In genomic region chr17:77688369-77688768, GRCh38 we compare ENCODE assay signal across 19 cellular contexts.
DNase-seq lines count a peak whose midpoint lies in the region; TF ChIP-seq lines count a peak whose summit lies in the region.
"Had no signal": no experiment of that assay in that cellular context is flagged by ENCODE, and none has a peak within 500 bp of the region (broad histone marks: within the 10 kb centered on the region; RNA-seq: fewer than 3 reads in every experiment).

No MANE protein-coding gene starts in this region.

- no peaks in the 10 kb centered on the region for H3K9me3 Mint-ChIP-seq in chondrocyte (ENCODE audit: low read depth)
- H3K9me3 Mint-ChIP-seq in mesothelial cell of epicardium: no peaks in the 10 kb centered on the region
- H3K9me3 Mint-ChIP-seq: CD4-positive, CD25-positive, alpha-beta regulatory T cell; CD8-positive, alpha-beta memory T cell; HFFc6 had no signal

- H3K27me3 Mint-ChIP-seq in chondrocyte (ENCODE audit: low read depth) (peaks cover 62% of the 10 kb centered on the region), mesothelial cell of epicardium (ENCODE audit: low read depth) (peaks cover 66% of the 10 kb centered on the region)
- H3K27me3 Mint-ChIP-seq: CD4-positive, CD25-positive, alpha-beta regulatory T cell had no signal

- no peak overlapping the region for H3K4me3 Mint-ChIP-seq in chondrocyte (ENCODE audit: unreplicated experiment)
- H3K4me3 Mint-ChIP-seq in mesothelial cell of epicardium: no peak overlapping the region
- H3K4me3 Mint-ChIP-seq: CD4-positive, CD25-positive, alpha-beta regulatory T cell; HFFc6 had no signal

- peak; percentile 41 for DNase-seq in activated effector memory CD4-positive, alpha-beta T cell treated with anti-CD3 and anti-CD28 coated beads, Interleukin-2, amount 50 U/mL, for 16 hours
- no peak for DNase-seq in activated effector memory CD4-positive, alpha-beta T cell treated with Interleukin-2 at 50 U/mL for 16 hours
- DNase-seq in chondrocyte (ENCODE audit: low spot score): peak; percentile 27
- peak; percentile 51 for DNase-seq in mesenteric fat pad (ENCODE audit: low spot score)
- no peak for DNase-seq in mesothelial cell of epicardium (ENCODE audit: low spot score in 2 of 2, unreplicated experiment in 2 of 2)
- no peak for DNase-seq in SW 1271 (lab: John Stamatoyannopoulos, UW)
- no peak for DNase-seq in GOT3 (lab: John Stamatoyannopoulos, UW)
- DNase-seq: 8988T; C1 segment of cervical spinal cord; CD4-positive, CD25-positive, alpha-beta regulatory T cell; COR-L47; DMS 273 treated with DMSO at 0.1 percent for 48 hours; DMS53; DND-41; EL; HCEC 1CT; HFFc6 had no signal

- H3K36me3 Mint-ChIP-seq in chondrocyte (ENCODE audit: low read depth): no peaks in the 10 kb centered on the region
- H3K36me3 Mint-ChIP-seq in mesothelial cell of epicardium: no peaks in the 10 kb centered on the region
- H3K36me3 Mint-ChIP-seq: IgD-negative memory B cell had no signal

- H3K27ac Mint-ChIP-seq in chondrocyte (ENCODE audit: unreplicated experiment) (no peak overlapping the region), mesothelial cell of epicardium (no peak overlapping the region)
- H3K27ac Mint-ChIP-seq: CD8-positive, alpha-beta memory T cell; HFFc6; IgD-negative memory B cell had no signal

- no peaks in the 10 kb centered on the region for H3K4me1 Mint-ChIP-seq in chondrocyte (ENCODE audit: low read depth)
- H3K4me1 Mint-ChIP-seq in mesothelial cell of epicardium: peaks cover 17% of the 10 kb centered on the region

- no peak for TF ChIP-seq CTCF in chondrocyte (IDR thresholded peaks at IDR 0.05)
- TF ChIP-seq CTCF in mesothelial cell of epicardium (IDR thresholded peaks at IDR 0.05; ENCODE audit: unreplicated experiment): no peak

Comparison
In these comparisons a context has a peak if more than half of its experiments do, and no peak if none do; other contexts are left out.
1. DNase-seq: peak in activated effector memory CD4-positive, alpha-beta T cell treated with anti-CD3 and anti-CD28 coated beads, Interleukin-2, amount 50 U/mL, for 16 hours (single experiment), chondrocyte (single experiment) and mesenteric fat pad (single experiment); none in activated effector memory CD4-positive, alpha-beta T cell treated with Interleukin-2 at 50 U/mL for 16 hours (single experiment), mesothelial cell of epicardium (0 of 2), SW 1271 (0 of 2) and GOT3 (single experiment).